Comparison of ENCODE assay signal across 8 cellular contexts in the genomic region with DNA sequence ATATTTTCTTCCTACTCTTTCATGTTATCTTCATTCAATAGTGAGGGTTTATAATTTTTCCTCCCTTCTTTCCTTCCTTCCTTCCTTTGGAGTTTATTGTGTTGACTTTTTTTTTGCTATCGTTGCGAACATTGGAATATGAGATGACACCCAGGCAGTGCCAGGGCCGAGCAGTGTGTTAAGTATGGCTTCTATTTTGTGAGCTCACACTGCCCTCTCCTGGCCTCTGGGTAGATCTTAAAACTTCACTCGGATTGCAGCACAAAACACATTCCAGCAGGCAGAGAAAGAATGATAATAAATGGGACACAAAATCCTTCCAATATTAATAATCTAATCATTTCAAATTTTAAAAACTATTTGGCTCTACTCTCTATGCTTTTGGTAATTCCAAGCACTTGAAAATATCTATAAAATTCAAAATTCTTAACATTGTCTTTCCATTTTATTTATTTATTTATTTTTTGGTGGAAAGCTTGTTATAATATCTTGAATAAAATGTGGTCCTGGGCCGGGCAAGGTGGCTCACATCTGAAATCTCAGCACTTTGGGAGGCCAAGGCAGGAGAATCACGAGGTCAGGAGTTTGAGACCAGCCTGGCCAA.
A peak's percentile ranks its signal among the peaks of the same experiment; 100 is the strongest.
DNase-seq lines count a peak whose midpoint lies in the region; ATAC-seq, FAIRE-seq and TF ChIP-seq lines count a peak whose summit lies in the region.

No MANE protein-coding gene starts in this region.

- H2AFZ ChIP-seq in endothelial cell of umbilical vein (ENCODE audit: low read depth, low read length), result no peak overlapping the region

- no peaks in the 10 kb centered on the region for H3K36me3 ChIP-seq in endothelial cell of umbilical vein (ENCODE audit: control insufficient read depth in 2 of 2, extremely low read depth in 1 of 2, insufficient read depth in 2 of 2, low read length in 2 of 2)

- dilution Hi-C loops in endothelial cell of umbilical vein (cut with MboI; ENCODE audit: extremely low pct_ligation_motif_present, low sequenced_read_pairs), result no loop called here

- in situ Hi-C loops in GM13977 (cut with MboI; ENCODE audit: low pct_unique_long_range_greater_than_20kb, low sequenced_read_pairs, unreplicated experiment), result loop anchor here (25.0 kb wide), 3 partner anchors 329 to 679 kb away; no protein-coding TSS in a partner anchor

- peak; percentile 89 for FAIRE-seq in endothelial cell of umbilical vein (lab: Jason Lieb, UNC)

- H3K4me3 ChIP-seq in endothelial cell of umbilical vein (replicated peaks in 1 of 3; ENCODE audit: insufficient read depth in 1 of 3, low read depth in 1 of 3, low read length in 3 of 3), result no peak overlapping the region

- intact Hi-C loops in endothelial cell of umbilical vein (cut with micrococcal nuclease), result loop anchor here (1.0 to 2.0 kb wide), 8 partner anchors 167 to 795 kb away; no protein-coding TSS in a partner anchor

- H3K9me3 ChIP-seq in endothelial cell of umbilical vein (replicated peaks; ENCODE audit: control insufficient read depth, insufficient read depth, low read length), result no peaks in the 10 kb centered on the region

- no peak overlapping the region for H3K4me2 ChIP-seq in endothelial cell of umbilical vein (ENCODE audit: insufficient read depth, low read length)

- BruUV-seq in endothelial cell of umbilical vein (replicated peaks; lab: Mats Ljungman, UMichigan), result no TSS peak

- H3K4me1 ChIP-seq in endothelial cell of umbilical vein (ENCODE audit: control insufficient read depth, extremely low read depth, insufficient read depth, low read length), result no peaks in the 10 kb centered on the region

- no peaks in the 10 kb centered on the region for H4K20me1 ChIP-seq in endothelial cell of umbilical vein (replicated peaks; ENCODE audit: control insufficient read depth, extremely low read depth, insufficient read depth, low read length)

- peak; percentile 62 for ATAC-seq in HG03520 (IDR thresholded peaks at IDR 0.05; ENCODE audit: unreplicated experiment)

- DNase-seq in GM13977 (ENCODE audit: low spot score), result peak; percentile 43
- peak; percentile 13 for DNase-seq in NCI-H82 treated with DMSO at 0.1 percent for 48 hours (lab: John Stamatoyannopoulos, UW; ENCODE audit: unreplicated experiment)
- DNase-seq in activated CD8-positive, alpha-beta memory T cell treated with anti-CD3 and anti-CD28 coated beads for 24 hours, result peak; percentile 76
- peak; percentile 70 for DNase-seq in endothelial cell of umbilical vein (ENCODE audit: low read depth, low spot score)
- peak; percentile 87 for DNase-seq in myocyte (ENCODE audit: low read depth)
- peak; percentile 35 to 39 for DNase-seq in stimulated activated CD8-positive, alpha-beta memory T cell treated with anti-CD3 and anti-CD28 coated beads, Interleukin-7, amount 100 ng/mL, for 4 hours (ENCODE audit: low read depth in 2 of 2)

- CTCF ChIA-PET in endothelial cell of umbilical vein (lab: Charles Lee), result interaction anchor here (0.7 to 1.6 kb wide), 34 partner anchors 9 to 997 kb away, joined by 3 to 56 read pairs (median 4); partner anchors contain the start of gene MAP3K5

- TF ChIP-seq CTCF in 22Rv1 (IDR thresholded peaks at IDR 0.05) (peak; percentile 83), GM13977 (IDR thresholded peaks at IDR 0.05; ENCODE audit: extremely low read depth, insufficient read depth, missing control alignments) (peak; percentile 75), endothelial cell of umbilical vein (IDR thresholded peaks at IDR 0.05; ENCODE audit: extremely low read depth in 1 of 2, insufficient read depth in 1 of 2, low read depth in 1 of 2, low read length in 2 of 2) (peak; percentile 55 to 58)

- no peaks in the 10 kb centered on the region for H3K79me2 ChIP-seq in endothelial cell of umbilical vein (ENCODE audit: control insufficient read depth, insufficient read depth, low read length)

- no peaks in the 10 kb centered on the region for H3K9me1 ChIP-seq in endothelial cell of umbilical vein (replicated peaks; ENCODE audit: control insufficient read depth, extremely low read depth, insufficient read depth, low read length)

- TF ChIP-seq POLR2A in endothelial cell of umbilical vein (IDR thresholded peaks at IDR 0.05; ENCODE audit: low read depth, low read length), result no peak

- no peak overlapping the region for H3K9ac ChIP-seq in endothelial cell of umbilical vein (replicated peaks; ENCODE audit: extremely low read depth, insufficient read depth, low read length)

- peaks cover 0 to 3% of the 10 kb centered on the region in 2 experiments for H3K27me3 ChIP-seq in endothelial cell of umbilical vein (ENCODE audit: control insufficient read depth in 2 of 2, insufficient read depth in 2 of 2, low read length in 2 of 2)

- POLR2A ChIA-PET in endothelial cell of umbilical vein (lab: Charles Lee), result no interaction called here

- no peak overlapping the region for H3K27ac ChIP-seq in 22Rv1
- H3K27ac ChIP-seq in endothelial cell of umbilical vein (ENCODE audit: insufficient read depth, low read depth, low read length), result no peak overlapping the region

TF ChIP-seq in endothelial cell of umbilical vein, 7 proteins besides CTCF, POLR2A, EP300 and RAD21:
- TF ChIP-seq JUN (IDR thresholded peaks at IDR 0.05; ENCODE audit: borderline replicate concordance, insufficient read depth, insufficient read length, low read depth) (no peak), FOS (IDR thresholded peaks at IDR 0.05; ENCODE audit: borderline replicate concordance, insufficient read depth, low read length) (no peak), POLR2AphosphoS5 (IDR thresholded peaks at IDR 0.05; ENCODE audit: insufficient read depth, low read depth, low read length) (no peak), EZH2 (IDR thresholded peaks at IDR 0.05; ENCODE audit: borderline replicate concordance, low read depth, low read length, severe bottlenecking) (no peak)
- TF ChIP-seq, protein P1, sequence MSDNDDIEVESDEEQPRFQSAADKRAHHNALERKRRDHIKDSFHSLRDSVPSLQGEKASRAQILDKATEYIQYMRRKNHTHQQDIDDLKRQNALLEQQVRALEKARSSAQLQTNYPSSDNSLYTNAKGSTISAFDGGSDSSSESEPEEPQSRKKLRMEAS (IDR thresholded peaks at IDR 0.05; ENCODE audit: insufficient read depth, insufficient read length), result no peak

Comparison
In these comparisons a context has a peak if more than half of its experiments do, and no peak if none do; other contexts are left out.
1. DNase-seq: peak in every context shown above with its lines; median percentile 87 in myocyte; 76 in activated CD8-positive, alpha-beta memory T cell treated with anti-CD3 and anti-CD28 coated beads for 24 hours; 70 in endothelial cell of umbilical vein; 43 in GM13977; 37 in stimulated activated CD8-positive, alpha-beta memory T cell treated with anti-CD3 and anti-CD28 coated beads, Interleukin-7, amount 100 ng/mL, for 4 hours; 13 in NCI-H82 treated with DMSO at 0.1 percent for 48 hours.